In genomic region chr12:46214668-46215429, GRCh38 we compare ENCODE assay signal across 8 cellular contexts. TPM values are rescaled to one million over a fixed set of nuclear protein-coding genes. Genes with fewer than 3 reads are reported as not detected.
DNase-seq lines count a peak whose midpoint lies in the region; ATAC-seq, FAIRE-seq and TF ChIP-seq lines count a peak whose summit lies in the region.
"Had no signal": no experiment of that assay in that cellular context is flagged by ENCODE, and none has a peak within 500 bp of the region (broad histone marks: within the 10 kb centered on the region; RNA-seq: fewer than 3 reads in every experiment).

No MANE protein-coding gene starts in this region.

- H3K27ac Mint-ChIP-seq in stimulated activated naive CD8-positive, alpha-beta T cell treated with anti-CD3 and anti-CD28 coated beads, Interleukin-15, amount 100 ng/mL, for 72 hours: peak overlapping the region; percentile 98 to 99
- no peak overlapping the region for H3K27ac Mint-ChIP-seq in osteocyte (ENCODE audit: unreplicated experiment)

- H3K27me3 Mint-ChIP-seq in stimulated activated naive CD8-positive, alpha-beta T cell treated with anti-CD3 and anti-CD28 coated beads, Interleukin-15, amount 100 ng/mL, for 72 hours: no peaks in the 10 kb centered on the region
- no peaks in the 10 kb centered on the region for H3K27me3 Mint-ChIP-seq in osteocyte (ENCODE audit: unreplicated experiment)

- H3K4me1 Mint-ChIP-seq in stimulated activated naive CD8-positive, alpha-beta T cell treated with anti-CD3 and anti-CD28 coated beads, Interleukin-15, amount 100 ng/mL, for 72 hours: peaks cover 98% of the 10 kb centered on the region
- H3K4me1 Mint-ChIP-seq in osteocyte (ENCODE audit: unreplicated experiment): peaks cover 12% of the 10 kb centered on the region

- H3K9ac ChIP-seq in kidney (ENCODE audit: low read length in 2 of 2): no peak overlapping the region

- peak overlapping the region; percentile 80 to 89 for H3K4me3 Mint-ChIP-seq in stimulated activated naive CD8-positive, alpha-beta T cell treated with anti-CD3 and anti-CD28 coated beads, Interleukin-15, amount 100 ng/mL, for 72 hours
- no peak overlapping the region for H3K4me3 Mint-ChIP-seq in osteocyte (ENCODE audit: unreplicated experiment)

- peak; percentile 50 for ATAC-seq in GM21360 (IDR thresholded peaks at IDR 0.05; ENCODE audit: unreplicated experiment)
- ATAC-seq in HG03457 (IDR thresholded peaks at IDR 0.05; ENCODE audit: unreplicated experiment): peak; percentile 57
- ATAC-seq in stimulated activated naive CD8-positive, alpha-beta T cell treated with anti-CD3 and anti-CD28 coated beads, Interleukin-15, amount 100 ng/mL, for 72 hours: peak; percentile 90

- no peaks in the 10 kb centered on the region for H3K9me3 ChIP-seq in kidney (ENCODE audit: control insufficient read depth in 1 of 2, low read length in 2 of 2)

- no peak for TF ChIP-seq CTCF in kidney (IDR thresholded peaks at IDR 0.05; ENCODE audit: borderline replicate concordance, extremely low read depth, insufficient read depth)
- no peak for TF ChIP-seq CTCF in osteocyte (IDR thresholded peaks at IDR 0.05)

- FAIRE-seq in kidney (lab: Jason Lieb, UNC): no peak

- peaks cover 0 to 5% of the 10 kb centered on the region in 2 donors for H3K4me1 ChIP-seq in kidney (ENCODE audit: control insufficient read depth in 1 of 2, insufficient read depth in 1 of 2, low read depth in 1 of 2, low read length in 2 of 2)

- peak; percentile 75 to 81 for DNase-seq in activated CD4-positive, alpha-beta T cell treated with anti-CD3 and anti-CD28 coated beads, Interleukin-2, amount 50 U/mL, for 48 hours
- DNase-seq in kidney: peak; percentile 62
- peak; percentile 81 to 94 for DNase-seq in stimulated activated naive CD8-positive, alpha-beta T cell treated with anti-CD3 and anti-CD28 coated beads, Interleukin-15, amount 100 ng/mL, for 72 hours
- no peak for DNase-seq in middle frontal gyrus (ENCODE audit: extremely low spot score, low spot score)
- DNase-seq in osteocyte (ENCODE audit: extremely low spot score, unreplicated experiment): no peak

- intact Hi-C loops in kidney (cut with DNase I): no loop called here

- H3K9me3 Mint-ChIP-seq in stimulated activated naive CD8-positive, alpha-beta T cell treated with anti-CD3 and anti-CD28 coated beads, Interleukin-15, amount 100 ng/mL, for 72 hours: no peaks in the 10 kb centered on the region
- peaks cover 4% of the 10 kb centered on the region for H3K9me3 Mint-ChIP-seq in osteocyte (ENCODE audit: unreplicated experiment)

- H3K27ac ChIP-seq in kidney (ENCODE audit: low read depth in 2 of 2, low read length in 2 of 2): no peak overlapping the region
- H3K27ac ChIP-seq: VCaP had no signal

- H3K36me3 ChIP-seq in kidney (ENCODE audit: control insufficient read depth in 1 of 2, insufficient read depth in 2 of 2, low read length in 2 of 2): no peaks in the 10 kb centered on the region

- H3K4me3 ChIP-seq in kidney (ENCODE audit: low read length in 2 of 2): no peak overlapping the region

- H3K36me3 Mint-ChIP-seq in osteocyte (ENCODE audit: unreplicated experiment): peaks cover 58% of the 10 kb centered on the region

RNA-seq across cellular contexts. Expression of gene SLC38A1, which starts 54.0 kb away (rescaled TPM):
- total RNA-seq in kidney (124 TPM), osteocyte (128 and 132 TPM in 2 replicates)
- polyA plus RNA-seq in kidney (ENCODE audit: insufficient read depth, low read depth, low replicate concordance): 13.3 TPM

Comparison
In these comparisons a context has a peak if more than half of its experiments do, and no peak if none do; other contexts are left out.
1. DNase-seq: peak in activated CD4-positive, alpha-beta T cell treated with anti-CD3 and anti-CD28 coated beads, Interleukin-2, amount 50 U/mL, for 48 hours (2 of 2), kidney (single experiment) and stimulated activated naive CD8-positive, alpha-beta T cell treated with anti-CD3 and anti-CD28 coated beads, Interleukin-15, amount 100 ng/mL, for 72 hours (2 of 2); none in middle frontal gyrus (single experiment) and osteocyte (single experiment).
2. Peak in every context shown above with its lines, with median percentiles within 50 percentile points of each other: ATAC-seq.